8 cellular contexts compared by ENCODE assay signal in genomic region chr9:35605336-35606137, GRCh38. TPM values are rescaled to one million over a fixed set of nuclear protein-coding genes. Genes with fewer than 3 reads are reported as not detected.
A peak's percentile ranks its signal among the peaks of the same experiment; 100 is the strongest.
DNase-seq lines count a peak whose midpoint lies in the region; ATAC-seq and TF ChIP-seq lines count a peak whose summit lies in the region.

No MANE protein-coding gene starts in this region.

- peaks cover 47% of the 10 kb centered on the region for H4K20me1 ChIP-seq in BLaER1

- H3K9me3 ChIP-seq in BLaER1 (no peaks in the 10 kb centered on the region), mesodermal cell (ENCODE audit: control insufficient read depth, low read length) (no peaks in the 10 kb centered on the region), thyroid gland (no peaks in the 10 kb centered on the region)

- H3K36me3 ChIP-seq in BLaER1 (peaks cover 39% of the 10 kb centered on the region), mesodermal cell (ENCODE audit: control insufficient read depth, insufficient read depth, low read length) (peaks cover 21% of the 10 kb centered on the region), thyroid gland (peaks cover 17 to 19% of the 10 kb centered on the region in 2 donors)

- peak; percentile 2 for ATAC-seq in GM19043 (IDR thresholded peaks at IDR 0.05; ENCODE audit: low read depth, unreplicated experiment)
- ATAC-seq in HG03135 (IDR thresholded peaks at IDR 0.05; ENCODE audit: unreplicated experiment) = peak; percentile 8

- TF ChIP-seq CTCF in thyroid gland (IDR thresholded peaks at IDR 0.05) = no peak

- no peak for TF ChIP-seq POLR2A in thyroid gland (IDR thresholded peaks at IDR 0.05)

- H3K27ac ChIP-seq in BLaER1 (peak overlapping the region; percentile 86), mesodermal cell (ENCODE audit: low read depth, low read length, severe bottlenecking) (no peak overlapping the region), thyroid gland (peak overlapping the region in 1 of 3 donors; percentile 93)

- H3K4me3 ChIP-seq in BLaER1 (peak overlapping the region; percentile 88), mesodermal cell (ENCODE audit: extremely low read depth, insufficient read depth, low read length, poor library complexity, severe bottlenecking) (peak overlapping the region; percentile 61), thyroid gland (replicated peaks in 1 of 3) (peak overlapping the region; percentile 30 to 91 (median 53))

- H3K4me2 ChIP-seq in BLaER1 = peak overlapping the region; percentile 90

- WGBS in mesodermal cell (ENCODE audit: insufficient coverage in 2 of 2), 2 experiments = 0 to 1% methylated on average over 50 to 64 of the region's 80 CpGs
- WGBS in thyroid gland, 2 donors = 0% methylated on average over 7 to 13 of the region's 80 CpGs

- DNase-seq in T-helper 22 cell (ENCODE audit: low read depth) (peak; percentile 9), thyroid gland (peak; percentile 32 to 40), A172 (ENCODE audit: low spot score) (no peak)
- DNase-seq in effector CD4-positive, alpha-beta T cell = peak; percentile 13

- peak overlapping the region; percentile 87 for H3K9ac ChIP-seq in BLaER1

- no peaks in the 10 kb centered on the region for H3K27me3 ChIP-seq in BLaER1
- H3K27me3 ChIP-seq in thyroid gland = no peaks in the 10 kb centered on the region

- intact Hi-C loops in thyroid gland (cut with DNase I) = loop anchor here (5.0 kb wide), 1 partner anchor 42 kb away; no protein-coding TSS in a partner anchor

- H3K4me1 ChIP-seq in BLaER1 = peaks cover 49% of the 10 kb centered on the region
- no peaks in the 10 kb centered on the region for H3K4me1 ChIP-seq in mesodermal cell (ENCODE audit: control insufficient read depth, insufficient read depth, low read length, poor library complexity, severe bottlenecking)
- peaks cover 12 to 21% of the 10 kb centered on the region in 2 donors for H3K4me1 ChIP-seq in thyroid gland

RNA-seq across cellular contexts. Expression of gene TESK1, which starts 0.5 kb away (rescaled TPM):
- 22.3 TPM for polyA plus RNA-seq in mesodermal cell (2013, experiment 1 of 2)
- polyA plus RNA-seq in mesodermal cell (2013, experiment 2 of 2) = 17.0 TPM
- total RNA-seq in thyroid gland = 10 to 100 TPM; 23.2 to 44.3 (median 37.6) TPM
- total RNA-seq in A172 (2014; rRNA removed; shearing (Covaris generic)) = 11.3 and 15.1 TPM in 2 replicates

RNA-seq across cellular contexts. Expression of gene CD72, which starts 12.7 kb away (rescaled TPM):
- polyA plus RNA-seq in mesodermal cell (2013, experiment 1 of 2) = 7.0 TPM
- polyA plus RNA-seq in mesodermal cell (2013, experiment 2 of 2) = 6.4 TPM
- total RNA-seq in thyroid gland = 1 to 10 TPM; 1.8 to 5.8 (median 3.1) TPM
- total RNA-seq in A172 (2014; rRNA removed; shearing (Covaris generic)) = 0.12 and 0.48 TPM in 2 replicates

RNA-seq across cellular contexts. Expression of gene SIT1, which starts 45.2 kb away (rescaled TPM):
- polyA plus RNA-seq in mesodermal cell (2013, experiment 1 of 2) = not detected
- not detected for polyA plus RNA-seq in mesodermal cell (2013, experiment 2 of 2)
- total RNA-seq in thyroid gland = 1 to 10 TPM in 2 of 4 donors, under 1 TPM in 2; 0.63 to 3.8 (median 0.95) TPM
- total RNA-seq in A172 (2014; rRNA removed; shearing (Covaris generic)) = not detected in 2 replicates

RNA-seq across cellular contexts. Expression of gene RMRP, which starts 52.3 kb away (rescaled TPM):
- polyA plus RNA-seq in mesodermal cell (2013, experiment 1 of 2) = 5,760 TPM
- polyA plus RNA-seq in mesodermal cell (2013, experiment 2 of 2) = 7,322 TPM
- total RNA-seq in thyroid gland = over 10,000 TPM in 1 of 4 donors, 1,000 to 10,000 TPM in 3; 3,539 to 11,174 (median 6,303) TPM
- 1,768 and 6,657 TPM in 2 replicates for total RNA-seq in A172 (2014; rRNA removed; shearing (Covaris generic))

RNA-seq across cellular contexts. Expression of gene CCDC107, which starts 52.6 kb away (rescaled TPM):
- 11.9 TPM for polyA plus RNA-seq in mesodermal cell (2013, experiment 1 of 2)
- polyA plus RNA-seq in mesodermal cell (2013, experiment 2 of 2) = 12.6 TPM
- 10 to 100 TPM; 21.0 to 40.9 (median 27.9) TPM for total RNA-seq in thyroid gland
- 5.7 and 12.6 TPM in 2 replicates for total RNA-seq in A172 (2014; rRNA removed; shearing (Covaris generic))
